In the genomic region with DNA sequence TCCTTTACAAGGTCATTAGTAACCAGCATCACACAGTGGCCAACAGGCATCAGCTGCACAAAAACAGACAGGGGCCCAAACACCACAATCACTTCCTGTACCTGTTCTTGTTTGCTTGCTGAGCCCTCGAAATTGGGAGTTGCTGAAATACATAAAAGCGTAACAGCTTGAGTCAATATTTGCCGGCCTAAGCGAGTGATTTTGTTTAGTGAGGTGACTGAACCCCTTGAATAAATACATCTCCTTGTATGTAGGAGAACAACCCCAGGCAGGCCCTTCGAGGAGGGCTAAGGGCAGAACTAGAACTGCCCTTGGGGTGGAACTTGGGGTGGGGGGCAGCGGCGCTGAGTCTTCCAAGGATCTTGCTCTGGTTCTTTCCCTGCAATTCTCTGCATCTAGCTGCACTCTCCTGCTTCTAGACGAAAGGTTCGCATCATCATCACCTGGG, we compare ENCODE assay signal across 16 cellular contexts.
DNase-seq lines count a peak whose midpoint lies in the region; ATAC-seq, FAIRE-seq and TF ChIP-seq lines count a peak whose summit lies in the region.
"Had no signal": no experiment of that assay in that cellular context is flagged by ENCODE, and none has a peak within 500 bp of the region (broad histone marks: within the 10 kb centered on the region; RNA-seq: fewer than 3 reads in every experiment).

No MANE protein-coding gene starts in this region.

- ATAC-seq in HG03039 (IDR thresholded peaks at IDR 0.05; ENCODE audit: unreplicated experiment) = no peak
- ATAC-seq: left cardiac atrium; stimulated activated effector memory CD8-positive, alpha-beta T cell treated with anti-CD3 and anti-CD28 coated beads, Interleukin-12 subunit alpha, Interleukin-12 subunit beta, amount 100 ng/mL, for 72 hours had no signal

- peak overlapping the region in 2 of 3 experiments; percentile 49 to 79 for H3K27ac Mint-ChIP-seq in nephron
- H3K27ac Mint-ChIP-seq: activated T-helper 1 cell treated with anti-CD3 and anti-CD28 coated beads, Interleukin-12 subunit alpha, Interleukin-12 subunit beta, Interleukin-2, Interleukin-4 antibody, amounts not matched to agents 30 ng/mL and 10 ng/mL and 1 ng/mL, durations not matched to agents 14 hours and 24 hours and 36 hours; stimulated activated effector memory CD8-positive, alpha-beta T cell treated with anti-CD3 and anti-CD28 coated beads, Interleukin-12 subunit alpha, Interleukin-12 subunit beta, amount 100 ng/mL, for 72 hours had no signal

- H3K36me3 Mint-ChIP-seq in nephron (ENCODE audit: low read depth) = no peaks in the 10 kb centered on the region
- H3K36me3 Mint-ChIP-seq: stimulated activated effector memory CD8-positive, alpha-beta T cell treated with anti-CD3 and anti-CD28 coated beads, Interleukin-12 subunit alpha, Interleukin-12 subunit beta, amount 100 ng/mL, for 72 hours had no signal

- TF ChIP-seq CTCF in nephron (IDR thresholded peaks at IDR 0.05; ENCODE audit: unreplicated experiment in 3 of 3) = no peak

- peaks cover 4% of the 10 kb centered on the region for H3K27me3 Mint-ChIP-seq in nephron (ENCODE audit: low read depth)

- no peak for FAIRE-seq in GM12892 (lab: Jason Lieb, UNC)

- DNase-seq in DMS79 (lab: John Stamatoyannopoulos, UW) (peak; percentile 39), NCI-H2029 (lab: John Stamatoyannopoulos, UW) (peak; percentile 90), SHP77 treated with DMSO at 0.1 percent for 48 hours (lab: John Stamatoyannopoulos, UW) (peak; percentile 2), GM12892 (ENCODE audit: insufficient read length) (no peak), epidermal melanocyte (ENCODE audit: insufficient read length, low spot score) (no peak), LoVo (ENCODE audit: low spot score) (no peak)
- DNase-seq: activated CD8-positive, alpha-beta memory T cell treated with anti-CD3 and anti-CD28 coated beads for 24 hours; effector CD8-positive, alpha-beta T cell; H9; left cardiac atrium; NCI-H526 treated with DMSO at 0.1 percent for 48 hours; thyroid gland had no signal

- TF ChIP-seq POLR2A in GM12892 (IDR thresholded peaks at IDR 0.05; ENCODE audit: low read depth, low read length) = no peak

- H3K4me1 Mint-ChIP-seq in nephron = peaks cover 39% of the 10 kb centered on the region
- H3K4me1 Mint-ChIP-seq: stimulated activated effector memory CD8-positive, alpha-beta T cell treated with anti-CD3 and anti-CD28 coated beads, Interleukin-12 subunit alpha, Interleukin-12 subunit beta, amount 100 ng/mL, for 72 hours had no signal

- H3K9me3 Mint-ChIP-seq in nephron = no peaks in the 10 kb centered on the region
- H3K9me3 Mint-ChIP-seq: activated T-helper 1 cell treated with anti-CD3 and anti-CD28 coated beads, Interleukin-12 subunit alpha, Interleukin-12 subunit beta, Interleukin-2, Interleukin-4 antibody, amounts not matched to agents 30 ng/mL and 10 ng/mL and 1 ng/mL, durations not matched to agents 14 hours and 24 hours and 36 hours; H9 had no signal

- H3K4me3 Mint-ChIP-seq in nephron = no peak overlapping the region
- H3K4me3 Mint-ChIP-seq: activated T-helper 1 cell treated with anti-CD3 and anti-CD28 coated beads, Interleukin-12 subunit alpha, Interleukin-12 subunit beta, Interleukin-2, Interleukin-4 antibody, amounts not matched to agents 30 ng/mL and 10 ng/mL and 1 ng/mL, durations not matched to agents 14 hours and 24 hours and 36 hours; H9; stimulated activated effector memory CD8-positive, alpha-beta T cell treated with anti-CD3 and anti-CD28 coated beads, Interleukin-12 subunit alpha, Interleukin-12 subunit beta, amount 100 ng/mL, for 72 hours had no signal

Comparison
In these comparisons a context has a peak if more than half of its experiments do, and no peak if none do; other contexts are left out.
1. DNase-seq: peak in DMS79 (single experiment), NCI-H2029 (single experiment) and SHP77 treated with DMSO at 0.1 percent for 48 hours (single experiment); none in GM12892 (single experiment), epidermal melanocyte (single experiment) and LoVo (single experiment).